Comparison of ENCODE assay signal across 21 cellular contexts in genomic region chrX:138889152-138889551, GRCh38.
"Had no signal": no experiment of that assay in that cellular context is flagged by ENCODE, and none has a peak within 500 bp of the region (broad histone marks: within the 10 kb centered on the region; RNA-seq: fewer than 3 reads in every experiment).

No MANE protein-coding gene starts in this region.

- H2AFZ ChIP-seq: hepatocyte had no signal

- DNase-seq: colonic mucosa; cortex of kidney; effector CD8-positive, alpha-beta T cell; effector memory CD8-positive, alpha-beta T cell; endodermal cell; foreskin keratinocyte; heart left ventricle; hypothalamus; immature natural killer cell; islet precursor cell; kidney; left cardiac atrium; left lung; left ventricle myocardium superior; lower lobe of right lung; mesenchymal stem cell; mucosa of descending colon; naive B cell had no signal

- H3K79me2 ChIP-seq: hepatocyte had no signal

- H3K4me3 ChIP-seq: colonic mucosa, esophagus muscularis mucosa, gastroesophageal sphincter, heart left ventricle, hepatocyte, left lung, lower lobe of right lung, mucosa of descending colon had no signal

- H3K4me1 ChIP-seq: colonic mucosa, foreskin keratinocyte, gastroesophageal sphincter, heart left ventricle, left lung, lower lobe of right lung had no signal

- H3K4me2 ChIP-seq: hepatocyte had no signal

- H3K9me3 ChIP-seq: colonic mucosa, esophagus muscularis mucosa, gastroesophageal sphincter, heart left ventricle, left lung, lower lobe of right lung, mucosa of descending colon had no signal

- H3K27ac ChIP-seq: colonic mucosa, esophagus muscularis mucosa, foreskin keratinocyte, gastroesophageal sphincter, heart left ventricle, hepatocyte, left lung, lower lobe of right lung had no signal

- ATAC-seq: effector memory CD8-positive, alpha-beta T cell; foreskin keratinocyte; gastroesophageal sphincter; heart left ventricle; left cardiac atrium; left lung; left ventricle myocardium superior; lower lobe of right lung; mucosa of descending colon had no signal

- H3K27me3 ChIP-seq: colonic mucosa, esophagus muscularis mucosa, foreskin keratinocyte, gastroesophageal sphincter, heart left ventricle, hepatocyte, left lung had no signal

- H3K36me3 ChIP-seq: colonic mucosa, esophagus muscularis mucosa, gastroesophageal sphincter, heart left ventricle, left lung, lower lobe of right lung had no signal
